ENCODE assay signal across 27 cellular contexts in genomic region chr5:13990896-13991295, GRCh38. TPM values are rescaled to one million over a fixed set of nuclear protein-coding genes. Genes with fewer than 3 reads are reported as not detected.
"Had no signal": no experiment of that assay in that cellular context is flagged by ENCODE, and none has a peak within 500 bp of the region (broad histone marks: within the 10 kb centered on the region; RNA-seq: fewer than 3 reads in every experiment).

No MANE protein-coding gene starts in this region.

- H3K27ac ChIP-seq: esophagus squamous epithelium, left lung, lower lobe of right lung, neutrophil, ovary, right lobe of liver, thoracic aorta, VCaP had no signal

- ATAC-seq: effector memory CD8-positive, alpha-beta T cell; left lung; lower lobe of right lung; right lobe of liver; stimulated activated naive CD8-positive, alpha-beta T cell treated with anti-CD3 and anti-CD28 coated beads, Interleukin-15, Interleukin-2, amounts not matched to agents 100 U/mL and 50 U/mL, for 24 hours had no signal

- DNase-seq: activated CD4-positive, alpha-beta T cell treated with anti-CD3 and anti-CD28 coated beads for 48 hours; activated CD4-positive, alpha-beta T cell treated with anti-CD3 and anti-CD28 coated beads, Interleukin-2, amount 50 U/mL, for 48 hours; activated CD8-positive, alpha-beta memory T cell treated with anti-CD3 and anti-CD28 coated beads for 24 hours; activated effector memory CD4-positive, alpha-beta T cell treated with Interleukin-2 at 50 U/mL for 16 hours; activated naive CD4-positive, alpha-beta T cell treated with Interleukin-2 at 50 U/mL for 16 hours; aorta; cortex of kidney; effector memory CD8-positive, alpha-beta T cell; esophagus squamous epithelium; left lung; lower lobe of right lung; ovary; right lobe of liver; stimulated activated CD4-positive, alpha-beta T cell treated with anti-CD3 and anti-CD28 coated beads, Interleukin-2, amount 100 ng/mL, for 48 hours; stimulated activated naive CD8-positive, alpha-beta T cell treated with anti-CD3 and anti-CD28 coated beads, Interleukin-15, Interleukin-2, amounts not matched to agents 100 U/mL and 50 U/mL, for 24 hours; trophoblast cell had no signal

- H3K4me1 ChIP-seq: esophagus squamous epithelium had no signal

- H3K36me3 Mint-ChIP-seq: activated naive CD8-positive, alpha-beta T cell; brain had no signal

- H3K27me3 ChIP-seq: neutrophil, ovary, right lobe of liver had no signal

- FAIRE-seq: frontal cortex, TTC549, urothelium cell line had no signal

- H3K4me3 Mint-ChIP-seq: activated naive CD8-positive, alpha-beta T cell; brain; effector memory CD8-positive, alpha-beta T cell; nephron had no signal

- H3K9me3 Mint-ChIP-seq: brain; effector memory CD8-positive, alpha-beta T cell; nephron had no signal

- H3K4me3 ChIP-seq: esophagus squamous epithelium, left lung, lower lobe of right lung, ovary, right lobe of liver, thoracic aorta had no signal

- H3K36me3 ChIP-seq: esophagus squamous epithelium, left lung, lower lobe of right lung, neutrophil, ovary, right lobe of liver, thoracic aorta had no signal

- H3K9me3 ChIP-seq: esophagus squamous epithelium, left lung, lower lobe of right lung, neutrophil, ovary, right lobe of liver, thoracic aorta had no signal

- H3K27ac Mint-ChIP-seq: activated naive CD8-positive, alpha-beta T cell; brain; effector memory CD8-positive, alpha-beta T cell; nephron; progenitor cell of endocrine pancreas had no signal

RNA-seq across cellular contexts. Expression of gene DNAH5, which starts 46.4 kb away (rescaled TPM):
- total RNA-seq: T-helper 1 cell treated with Interleukin-12 subunit alpha and Interleukin-12 subunit beta and Interleukin-4 antibody, amounts not matched to agents 30 ng/mL and 1 ng/mL, for 36 hours had no signal
